ENCODE assay signal across 8 cellular contexts in the genomic region with DNA sequence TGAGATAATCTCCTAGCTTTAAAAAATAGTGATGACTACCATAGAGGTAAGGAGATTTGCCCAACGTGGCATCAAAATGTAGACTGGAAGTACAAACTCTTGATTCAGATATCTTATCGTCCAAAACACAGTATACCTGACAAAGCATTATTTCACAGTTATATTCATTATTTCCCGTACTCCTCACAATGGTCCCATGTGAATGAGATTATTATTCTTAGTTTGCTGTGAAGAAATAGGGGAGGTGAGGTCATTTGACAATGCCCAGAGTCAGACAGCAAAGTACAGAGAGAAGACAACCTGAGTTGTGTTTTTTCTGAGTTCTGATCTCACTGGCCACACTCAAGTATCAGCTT. TPM values are rescaled to one million over a fixed set of nuclear protein-coding genes. Genes with fewer than 3 reads are reported as not detected.
DNase-seq lines count a peak whose midpoint lies in the region; ATAC-seq and TF ChIP-seq lines count a peak whose summit lies in the region.

No MANE protein-coding gene starts in this region.

- H3K4me1 ChIP-seq in Peyer's patch (peaks cover 0 to 7% (median 0%) of the 10 kb centered on the region in 4 donors), gastrocnemius medialis (peaks cover 3 to 11% of the 10 kb centered on the region in 2 donors)

- no peaks in the 10 kb centered on the region for H3K36me3 ChIP-seq in Peyer's patch
- peaks cover 0 to 8% of the 10 kb centered on the region in 2 donors for H3K36me3 ChIP-seq in gastrocnemius medialis
- H3K36me3 ChIP-seq in H7 (replicated peaks; ENCODE audit: control insufficient read depth, insufficient read depth, low read length): peaks cover 4% of the 10 kb centered on the region

- DNase-seq in GM12865 (ENCODE audit: low read depth): no peak
- no peak for DNase-seq in Peyer's patch
- DNase-seq in erythroblast (lab: John Stamatoyannopoulos, UW): peak; percentile 23 to 40
- DNase-seq in gastrocnemius medialis: no peak
- no peak for DNase-seq in GM20000 (ENCODE audit: low spot score)
- DNase-seq in H7: no peak

- TF ChIP-seq CTCF in GM12865 (IDR thresholded peaks at IDR 0.05; ENCODE audit: insufficient read depth, low read depth, low read length, missing control alignments) (no peak), Peyer's patch (IDR thresholded peaks at IDR 0.05) (no peak), gastrocnemius medialis (IDR thresholded peaks at IDR 0.05 in 4 of 5, conservative IDR thresholded peaks at IDR 0.05 in 1 of 5) (no peak), GM20000 (IDR thresholded peaks at IDR 0.05; ENCODE audit: extremely low read depth, missing control alignments) (no peak)

- H3K9me3 ChIP-seq in Peyer's patch (no peaks in the 10 kb centered on the region), gastrocnemius medialis (no peaks in the 10 kb centered on the region)

- no peaks in the 10 kb centered on the region for H3K27me3 ChIP-seq in Peyer's patch
- H3K27me3 ChIP-seq in gastrocnemius medialis: no peaks in the 10 kb centered on the region
- H3K27me3 ChIP-seq in H7 (ENCODE audit: control insufficient read depth, insufficient read depth, low read length): no peaks in the 10 kb centered on the region

- H3K27ac ChIP-seq in Peyer's patch: peak overlapping the region; percentile 55 to 90 (median 85)
- H3K27ac ChIP-seq in gastrocnemius medialis: peak overlapping the region; percentile 87 to 93 (median 91)

- H3K4me3 ChIP-seq in GM12865 (ENCODE audit: low read depth, low read length) (peak overlapping the region; percentile 65), Peyer's patch (peak overlapping the region in 3 of 4 donors; percentile 78 to 90 (median 84)), gastrocnemius medialis (peak overlapping the region; percentile 84 to 95 (median 88)), H7 (ENCODE audit: insufficient read depth, low read depth, low read length) (no peak overlapping the region)

- peak in 1 of 2 donors; percentile 15 for ATAC-seq in gastrocnemius medialis
- ATAC-seq in HG03196 (IDR thresholded peaks at IDR 0.05; ENCODE audit: unreplicated experiment): no peak
- no peak for ATAC-seq in GM18519 (IDR thresholded peaks at IDR 0.05; ENCODE audit: low FRiP score, unreplicated experiment)

- TF ChIP-seq POLR2A in Peyer's patch (IDR thresholded peaks at IDR 0.05) (no peak), erythroblast (IDR thresholded peaks at IDR 0.05; ENCODE audit: low read length) (no peak), gastrocnemius medialis (IDR thresholded peaks at IDR 0.05) (no peak)

- intact Hi-C loops in gastrocnemius medialis (cut with DNase I; ENCODE audit: low total_unique reads): loop anchor here (5.0 to 10.0 kb wide), 4 partner anchors 138 to 1929 kb away; partner anchors contain the start of gene ARID1B

- in situ Hi-C loops in gastrocnemius medialis (cut with MboI; ENCODE audit: low sequenced_read_pairs in 4 of 4): loop anchor here in 1 of 4 donors (25.0 kb wide), 1 partner anchor 1472 kb away; the partner anchor contains the start of gene ARID1B

RNA-seq across cellular contexts. Expression of gene TFB1M, which starts 1.2 kb away (rescaled TPM):
- total RNA-seq in Peyer's patch: 10 to 100 TPM; 11.4 to 26.4 (median 13.3) TPM
- 10 to 100 TPM; 13.4 to 34.4 (median 29.2) TPM for total RNA-seq in gastrocnemius medialis
- total RNA-seq in H7 (2014; rRNA removed; shearing (Covaris generic)): 38.8 and 44.4 TPM in 2 replicates

RNA-seq across cellular contexts. Expression of gene CLDN20, which starts 51.7 kb away (rescaled TPM):
- total RNA-seq in Peyer's patch: under 1 TPM in 1 of 4 donors, not detected in 3; 0.88 TPM
- total RNA-seq in gastrocnemius medialis: not detected
- total RNA-seq in H7 (2014; rRNA removed; shearing (Covaris generic)): not detected in 2 replicates

Comparison
In these comparisons a context has a peak if more than half of its experiments do, and no peak if none do; other contexts are left out.
1. DNase-seq: peak in erythroblast (2 of 2); none in GM12865 (single experiment), Peyer's patch (0 of 3), gastrocnemius medialis (0 of 2), GM20000 (single experiment) and H7 (single experiment).